In the genomic region with DNA sequence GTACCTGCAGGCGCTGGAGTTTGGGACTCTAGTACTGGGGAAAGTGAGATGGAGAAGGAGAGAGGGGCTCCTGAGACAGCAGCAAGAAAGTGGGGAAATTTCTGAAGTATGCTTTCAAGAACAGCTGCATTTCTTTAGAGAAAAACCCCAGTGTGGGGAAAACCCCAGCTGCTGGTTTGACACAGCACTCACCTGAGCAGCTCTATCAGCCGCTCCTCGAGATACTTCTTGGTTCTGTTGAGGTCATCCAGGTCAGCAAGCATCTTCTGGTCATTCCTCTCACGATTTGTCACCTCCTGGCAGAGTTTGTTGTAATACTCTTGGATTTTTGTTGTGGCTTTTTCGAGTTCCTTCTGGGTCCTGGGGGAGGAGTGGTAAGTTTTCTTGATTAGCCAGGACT, we compare ENCODE assay signal across 16 cellular contexts. TPM values are rescaled to one million over a fixed set of nuclear protein-coding genes. Genes with fewer than 3 reads are reported as not detected.
DNase-seq lines count a peak whose midpoint lies in the region; ATAC-seq and TF ChIP-seq lines count a peak whose summit lies in the region.
"Had no signal": no experiment of that assay in that cellular context is flagged by ENCODE, and none has a peak within 500 bp of the region (broad histone marks: within the 10 kb centered on the region; RNA-seq: fewer than 3 reads in every experiment).

No MANE protein-coding gene starts in this region.

- peak overlapping the region; percentile 69 for H3K4me2 ChIP-seq in OCI-LY3 (ENCODE audit: low read length)

- peak overlapping the region; percentile 31 to 47 for H3K4me3 Mint-ChIP-seq in stimulated activated naive CD8-positive, alpha-beta T cell treated with anti-CD3 and anti-CD28 coated beads, Interleukin-15, amount 100 ng/mL, for 72 hours

- H3K9me3 Mint-ChIP-seq in stimulated activated naive CD8-positive, alpha-beta T cell treated with anti-CD3 and anti-CD28 coated beads, Interleukin-15, amount 100 ng/mL, for 72 hours = peaks cover 0 to 5% of the 10 kb centered on the region in 2 donors

- H4K20me1 ChIP-seq in OCI-LY3 (ENCODE audit: insufficient read depth, low read length) = no peaks in the 10 kb centered on the region

- no peak for TF ChIP-seq CTCF in OCI-LY3 (IDR thresholded peaks at IDR 0.05; ENCODE audit: low read depth, low read length)
- no peak for TF ChIP-seq CTCF in left lung (IDR thresholded peaks at IDR 0.05)

- no peaks in the 10 kb centered on the region for H3K27me3 Mint-ChIP-seq in stimulated activated naive CD8-positive, alpha-beta T cell treated with anti-CD3 and anti-CD28 coated beads, Interleukin-15, amount 100 ng/mL, for 72 hours

- H3K4me1 ChIP-seq in OCI-LY3 (ENCODE audit: low read length) (peaks cover 65% of the 10 kb centered on the region), left lung (peaks cover 0 to 17% of the 10 kb centered on the region in 2 donors)
- H3K4me1 ChIP-seq: parathyroid adenoma had no signal

- peaks cover 83% of the 10 kb centered on the region for H3K36me3 ChIP-seq in OCI-LY3 (replicated peaks; ENCODE audit: low read depth, low read length)
- peaks cover 0 to 99% of the 10 kb centered on the region in 2 donors for H3K36me3 ChIP-seq in left lung

- H3K27ac ChIP-seq in OCI-LY3 (ENCODE audit: low read length) (peak overlapping the region; percentile 64), left lung (no peak overlapping the region)
- H3K27ac ChIP-seq: C4-2B, esophagus muscularis mucosa, parathyroid adenoma, Peyer's patch had no signal

- no peak overlapping the region for H2AFZ ChIP-seq in OCI-LY3 (ENCODE audit: low read depth, low read length)
- H2AFZ ChIP-seq: parathyroid adenoma had no signal

- H3K4me1 Mint-ChIP-seq in stimulated activated naive CD8-positive, alpha-beta T cell treated with anti-CD3 and anti-CD28 coated beads, Interleukin-15, amount 100 ng/mL, for 72 hours = peaks cover 72% of the 10 kb centered on the region

- peaks cover 6% of the 10 kb centered on the region; the same call in 1 of the 2 replicates for H3K27me3 ChIP-seq in OCI-LY3 (ENCODE audit: low read depth, low read length)
- H3K27me3 ChIP-seq in left lung = no peaks in the 10 kb centered on the region
- H3K27me3 ChIP-seq: esophagus muscularis mucosa, Peyer's patch had no signal

- DNase-seq in stimulated activated naive CD4-positive, alpha-beta T cell treated with Interleukin-2 at 50 U/mL for 16 hours (lab: John Stamatoyannopoulos, UW) = peak; percentile 20
- DNase-seq in stimulated activated naive CD4-positive, alpha-beta T cell (lab: John Stamatoyannopoulos, UW) = no peak
- DNase-seq in stimulated activated naive CD8-positive, alpha-beta T cell treated with anti-CD3 and anti-CD28 coated beads, Interleukin-15, amount 100 ng/mL, for 72 hours = peak; percentile 36 to 58
- no peak for DNase-seq in left lung
- DNase-seq in NCI-H446 treated with DMSO at 0.1 percent for 48 hours (lab: John Stamatoyannopoulos, UW) = no peak
- no peak for DNase-seq in posterior cingulate gyrus
- DNase-seq: GF-D8, midbrain, NCI-H345, Peyer's patch had no signal

- no peak overlapping the region for H3K27ac Mint-ChIP-seq in stimulated activated naive CD8-positive, alpha-beta T cell treated with anti-CD3 and anti-CD28 coated beads, Interleukin-15, amount 100 ng/mL, for 72 hours

- no peaks in the 10 kb centered on the region for H3K79me2 ChIP-seq in OCI-LY3 (ENCODE audit: low read length)
- H3K79me2 ChIP-seq: parathyroid adenoma had no signal

- peak overlapping the region; percentile 14; the same call in 1 of the 2 replicates for H3K9ac ChIP-seq in OCI-LY3 (ENCODE audit: low read length)
- H3K9ac ChIP-seq: parathyroid adenoma had no signal

- H3K9me3 ChIP-seq in OCI-LY3 (ENCODE audit: insufficient read depth, low read length) = no peaks in the 10 kb centered on the region
- H3K9me3 ChIP-seq in left lung = no peaks in the 10 kb centered on the region
- H3K9me3 ChIP-seq: esophagus muscularis mucosa, Peyer's patch had no signal

- intact Hi-C loops in left lung (cut with DNase I) = no loop called here
- intact Hi-C loops in posterior cingulate gyrus (cut with DNase I) = no loop called here

- H3K4me3 ChIP-seq in OCI-LY3 (ENCODE audit: low read length) (peak overlapping the region; percentile 36), left lung (no peak overlapping the region)
- H3K4me3 ChIP-seq: esophagus muscularis mucosa, Peyer's patch had no signal

- ATAC-seq in GM21529 (IDR thresholded peaks at IDR 0.05; ENCODE audit: unreplicated experiment) = peak; percentile 67
- ATAC-seq in stimulated activated naive CD8-positive, alpha-beta T cell treated with anti-CD3 and anti-CD28 coated beads, Interleukin-15, amount 100 ng/mL, for 72 hours = peak; percentile 75
- no peak for ATAC-seq in left lung

RNA-seq across cellular contexts. Expression of a gene that starts 18.8 kb away (rescaled TPM):
- total RNA-seq in left lung = 1 to 10 TPM in 1 of 2 donors, under 1 TPM in 1; 0.96 to 4.1 TPM
- total RNA-seq: chondrocyte had no signal

RNA-seq across cellular contexts. Expression of a gene that starts 33.6 kb away (rescaled TPM):
- total RNA-seq in left lung = 10 to 100 TPM; 33.6 to 42.7 TPM

Comparison
In these comparisons a context has a peak if more than half of its experiments do, and no peak if none do; other contexts are left out.
1. DNase-seq: peak in stimulated activated naive CD4-positive, alpha-beta T cell treated with Interleukin-2 at 50 U/mL for 16 hours (single experiment) and stimulated activated naive CD8-positive, alpha-beta T cell treated with anti-CD3 and anti-CD28 coated beads, Interleukin-15, amount 100 ng/mL, for 72 hours (2 of 2); none in stimulated activated naive CD4-positive, alpha-beta T cell (0 of 6), left lung (0 of 2), NCI-H446 treated with DMSO at 0.1 percent for 48 hours (single experiment) and posterior cingulate gyrus (0 of 10).